ENCODE assay signal across 1 cellular context in the genomic region with DNA sequence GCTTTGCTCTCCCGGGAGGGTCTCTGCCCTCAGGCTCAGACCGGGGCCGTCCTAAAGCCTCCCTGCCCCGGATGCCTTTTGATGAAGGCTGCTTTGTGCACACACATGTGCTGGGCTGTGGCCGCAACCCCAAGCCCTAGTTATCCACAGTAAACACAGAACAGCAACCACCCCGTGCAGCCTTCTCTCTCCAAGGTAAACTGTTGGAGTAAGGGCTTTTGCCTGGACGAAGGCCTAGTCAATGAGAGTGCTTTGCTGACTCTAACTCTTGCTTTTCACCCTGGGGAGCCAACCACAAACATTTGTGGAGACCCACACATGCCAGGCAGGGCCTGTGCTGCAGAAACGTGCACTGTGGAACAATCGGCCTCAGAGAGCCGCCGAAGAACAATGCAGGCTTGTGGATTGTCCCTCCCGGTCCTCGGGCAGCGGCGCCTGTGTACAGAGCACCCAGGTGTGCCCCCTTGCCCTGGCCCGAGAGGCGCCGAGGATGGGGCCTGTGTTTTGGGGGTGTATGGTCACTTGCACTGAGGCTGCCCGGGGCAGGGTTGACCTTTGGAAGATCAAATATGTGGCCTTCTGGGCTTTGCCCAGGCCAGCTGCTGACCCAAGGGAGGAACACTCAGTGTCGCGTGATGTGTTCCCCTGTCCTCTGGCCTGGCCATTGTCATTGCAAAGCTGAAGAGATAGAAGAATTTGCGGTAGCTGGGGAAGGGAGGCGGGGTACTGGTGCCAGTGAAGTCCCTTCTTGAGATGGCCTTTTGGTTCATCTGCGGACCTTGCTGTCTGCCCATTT.
TF ChIP-seq lines count a peak whose summit lies in the region.

No MANE protein-coding gene starts in this region.

TF ChIP-seq in HepG2, 621 proteins besides CTCF, POLR2A, EP300 and RAD21 (continued from another document and continues in another):
- TF ChIP-seq, protein P1, sequence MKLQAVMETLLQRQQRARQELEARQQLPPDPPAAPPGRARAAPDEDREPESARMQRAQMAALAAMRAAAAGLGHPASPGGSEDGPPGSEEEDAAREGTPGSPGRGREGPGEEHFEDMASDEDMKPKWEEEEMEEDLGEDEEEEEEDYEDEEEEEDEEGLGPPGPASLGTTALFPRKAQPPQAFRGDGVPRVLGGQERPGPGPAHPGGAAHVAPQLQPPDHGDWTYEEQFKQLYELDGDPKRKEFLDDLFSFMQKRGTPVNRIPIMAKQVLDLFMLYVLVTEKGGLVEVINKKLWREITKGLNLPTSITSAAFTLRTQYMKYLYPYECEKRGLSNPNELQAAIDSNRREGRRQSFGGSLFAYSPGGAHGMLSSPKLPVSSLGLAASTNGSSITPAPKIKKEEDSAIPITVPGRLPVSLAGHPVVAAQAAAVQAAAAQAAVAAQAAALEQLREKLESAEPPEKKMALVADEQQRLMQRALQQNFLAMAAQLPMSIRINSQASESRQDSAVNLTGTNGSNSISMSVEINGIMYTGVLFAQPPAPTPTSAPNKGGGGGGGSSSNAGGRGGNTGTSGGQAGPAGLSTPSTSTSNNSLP (IDR thresholded peaks at IDR 0.05; ENCODE audit: low read depth, low read length) = no peak
- TF ChIP-seq ZNF260 (CRISPR knock-in tag; IDR thresholded peaks at IDR 0.05; ENCODE audit: borderline replicate concordance, low read depth) (no peak), BCL3 (CRISPR knock-in tag; IDR thresholded peaks at IDR 0.05) (no peak), DNMT3B (CRISPR knock-in tag; conservative IDR thresholded peaks at IDR 0.05) (no peak), ZNF546 (CRISPR knock-in tag; conservative IDR thresholded peaks at IDR 0.05) (no peak), NONO (IDR thresholded peaks at IDR 0.05) (no peak), NONO (CRISPR knock-in tag; conservative IDR thresholded peaks at IDR 0.05) (peak; percentile 73), ZNF839 (CRISPR knock-in tag; IDR thresholded peaks at IDR 0.05; ENCODE audit: borderline replicate concordance) (no peak), GRHL1 (CRISPR knock-in tag; conservative IDR thresholded peaks at IDR 0.05) (no peak), ZNF678 (CRISPR knock-in tag; IDR thresholded peaks at IDR 0.05) (0 out of 2 replicates have a peak, but pooled peaks have one; percentile 32), JUN (CRISPR knock-in tag; IDR thresholded peaks at IDR 0.05) (no peak), RAD51 (IDR thresholded peaks at IDR 0.05; ENCODE audit: borderline replicate concordance) (no peak), NR2F6 (IDR thresholded peaks at IDR 0.05) (peak; percentile 90), NR2F6 (CRISPR knock-in tag; IDR thresholded peaks at IDR 0.05) (peak; percentile 89), ZNF841 (CRISPR knock-in tag; IDR thresholded peaks at IDR 0.05; ENCODE audit: borderline replicate concordance) (no peak), ZNF12 (CRISPR knock-in tag; IDR thresholded peaks at IDR 0.05) (no peak), SSRP1 (CRISPR knock-in tag; IDR thresholded peaks at IDR 0.05) (peak; percentile 77), RNF2 (conservative IDR thresholded peaks at IDR 0.05; ENCODE audit: low read depth) (no peak; the same call in 1 of the 2 replicates), CSRNP1 (CRISPR knock-in tag; IDR thresholded peaks at IDR 0.05) (no peak), ZFY (CRISPR knock-in tag; IDR thresholded peaks at IDR 0.05) (peak; percentile 93), TMF1 (CRISPR knock-in tag; IDR thresholded peaks at IDR 0.05; ENCODE audit: low read depth) (no peak), ZNF263 (CRISPR knock-in tag; IDR thresholded peaks at IDR 0.05) (peak; percentile 76), FOXA3 (CRISPR knock-in tag; IDR thresholded peaks at IDR 0.05) (peak; percentile 60), ZNF605 (CRISPR knock-in tag; IDR thresholded peaks at IDR 0.05) (no peak), ZNF790 (CRISPR knock-in tag; IDR thresholded peaks at IDR 0.05; ENCODE audit: borderline replicate concordance) (no peak), EZH2 (conservative IDR thresholded peaks at IDR 0.05; ENCODE audit: low read depth, low read length) (no peak), ZBTB1 (CRISPR knock-in tag; IDR thresholded peaks at IDR 0.05; ENCODE audit: borderline replicate concordance) (no peak), MYNN (CRISPR knock-in tag; IDR thresholded peaks at IDR 0.05; ENCODE audit: low read depth) (no peak), TFDP1 (CRISPR knock-in tag; IDR thresholded peaks at IDR 0.05; ENCODE audit: borderline replicate concordance) (peak; percentile 48; the same call in 1 of the 2 replicates), NFRKB (IDR thresholded peaks at IDR 0.05) (no peak), IRX3 (CRISPR knock-in tag; IDR thresholded peaks at IDR 0.05; ENCODE audit: borderline replicate concordance, low read depth) (no peak), MATR3 (CRISPR knock-in tag; IDR thresholded peaks at IDR 0.05) (no peak), ZBTB25 (CRISPR knock-in tag; IDR thresholded peaks at IDR 0.05) (0 out of 2 replicates have a peak, but pooled peaks have one; percentile 31), ZNF276 (CRISPR knock-in tag; IDR thresholded peaks at IDR 0.05; ENCODE audit: low read depth) (no peak; the same call in 1 of the 2 replicates), STAT6 (CRISPR knock-in tag; IDR thresholded peaks at IDR 0.05; ENCODE audit: borderline replicate concordance) (peak; percentile 67; the same call in 1 of the 2 replicates), HNRNPUL1 (IDR thresholded peaks at IDR 0.05; ENCODE audit: low read depth, low read length) (no peak), BHLHE40 (IDR thresholded peaks at IDR 0.05; ENCODE audit: low read length) (peak; percentile 90), ZNF724P (CRISPR knock-in tag; IDR thresholded peaks at IDR 0.05; ENCODE audit: borderline replicate concordance) (no peak)
- TF ChIP-seq, protein P2, sequence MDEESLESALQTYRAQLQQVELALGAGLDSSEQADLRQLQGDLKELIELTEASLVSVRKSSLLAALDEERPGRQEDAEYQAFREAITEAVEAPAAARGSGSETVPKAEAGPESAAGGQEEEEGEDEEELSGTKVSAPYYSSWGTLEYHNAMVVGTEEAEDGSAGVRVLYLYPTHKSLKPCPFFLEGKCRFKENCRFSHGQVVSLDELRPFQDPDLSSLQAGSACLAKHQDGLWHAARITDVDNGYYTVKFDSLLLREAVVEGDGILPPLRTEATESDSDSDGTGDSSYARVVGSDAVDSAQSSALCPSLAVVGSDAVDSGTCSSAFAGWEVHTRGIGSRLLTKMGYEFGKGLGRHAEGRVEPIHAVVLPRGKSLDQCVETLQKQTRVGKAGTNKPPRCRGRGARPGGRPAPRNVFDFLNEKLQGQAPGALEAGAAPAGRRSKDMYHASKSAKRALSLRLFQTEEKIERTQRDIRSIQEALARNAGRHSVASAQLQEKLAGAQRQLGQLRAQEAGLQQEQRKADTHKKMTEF (CRISPR knock-in tag; IDR thresholded peaks at IDR 0.05) = peak; percentile 78
- TF ChIP-seq, protein P3, sequence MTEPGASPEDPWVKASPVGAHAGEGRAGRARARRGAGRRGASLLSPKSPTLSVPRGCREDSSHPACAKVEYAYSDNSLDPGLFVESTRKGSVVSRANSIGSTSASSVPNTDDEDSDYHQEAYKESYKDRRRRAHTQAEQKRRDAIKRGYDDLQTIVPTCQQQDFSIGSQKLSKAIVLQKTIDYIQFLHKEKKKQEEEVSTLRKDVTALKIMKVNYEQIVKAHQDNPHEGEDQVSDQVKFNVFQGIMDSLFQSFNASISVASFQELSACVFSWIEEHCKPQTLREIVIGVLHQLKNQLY (CRISPR knock-in tag; IDR thresholded peaks at IDR 0.05) = peak; percentile 77
- TF ChIP-seq, protein P4, sequence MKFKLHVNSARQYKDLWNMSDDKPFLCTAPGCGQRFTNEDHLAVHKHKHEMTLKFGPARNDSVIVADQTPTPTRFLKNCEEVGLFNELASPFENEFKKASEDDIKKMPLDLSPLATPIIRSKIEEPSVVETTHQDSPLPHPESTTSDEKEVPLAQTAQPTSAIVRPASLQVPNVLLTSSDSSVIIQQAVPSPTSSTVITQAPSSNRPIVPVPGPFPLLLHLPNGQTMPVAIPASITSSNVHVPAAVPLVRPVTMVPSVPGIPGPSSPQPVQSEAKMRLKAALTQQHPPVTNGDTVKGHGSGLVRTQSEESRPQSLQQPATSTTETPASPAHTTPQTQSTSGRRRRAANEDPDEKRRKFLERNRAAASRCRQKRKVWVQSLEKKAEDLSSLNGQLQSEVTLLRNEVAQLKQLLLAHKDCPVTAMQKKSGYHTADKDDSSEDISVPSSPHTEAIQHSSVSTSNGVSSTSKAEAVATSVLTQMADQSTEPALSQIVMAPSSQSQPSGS (CRISPR knock-in tag; IDR thresholded peaks at IDR 0.05) = no peak; the same call in 1 of the 2 replicates
